In genomic region chr3:161295325-161295724, GRCh38 we compare ENCODE assay signal across 22 cellular contexts.
DNase-seq lines count a peak whose midpoint lies in the region; ATAC-seq and TF ChIP-seq lines count a peak whose summit lies in the region.
"Had no signal": no experiment of that assay in that cellular context is flagged by ENCODE, and none has a peak within 500 bp of the region (broad histone marks: within the 10 kb centered on the region; RNA-seq: fewer than 3 reads in every experiment).

No MANE protein-coding gene starts in this region.

- no peaks in the 10 kb centered on the region for H3K4me1 Mint-ChIP-seq in natural killer cell treated with Interleukin-12 subunit alpha and Interleukin-12 subunit beta and Interleukin-15 and Interleukin-18, amount 100 ng/mL, for 72 hours (ENCODE audit: low read depth in 2 of 2)
- H3K4me1 Mint-ChIP-seq: activated CD4-positive, alpha-beta T cell treated with anti-CD3 and anti-CD28 coated beads, Interleukin-2, amount 10 ng/mL, durations not matched to agents 24 days and 14 days; activated naive CD4-positive, alpha-beta T cell treated with anti-CD3 and anti-CD28 coated beads, Interleukin-2, amount 10 ng/mL, durations not matched to agents 7 days and 5 days had no signal

- H3K9me3 ChIP-seq in mammary epithelial cell (replicated peaks; ENCODE audit: insufficient read depth, low read length) (no peaks in the 10 kb centered on the region), breast epithelium (peaks cover 0 to 8% of the 10 kb centered on the region in 2 donors)
- H3K9me3 ChIP-seq: SK-N-SH, thoracic aorta had no signal

- peaks cover 8% of the 10 kb centered on the region for H3K9me3 Mint-ChIP-seq in natural killer cell treated with Interleukin-12 subunit alpha and Interleukin-12 subunit beta and Interleukin-15 and Interleukin-18, amount 100 ng/mL, for 72 hours
- H3K9me3 Mint-ChIP-seq: HFFc6 had no signal

- BruUV-seq in mammary epithelial cell (replicated peaks; lab: Mats Ljungman, UMichigan) = no TSS peak

- no peak overlapping the region for H2AFZ ChIP-seq in mammary epithelial cell (ENCODE audit: low read depth, low read length)

- H3K27ac ChIP-seq in mammary epithelial cell (ENCODE audit: insufficient read depth, low read depth, low read length) (no peak overlapping the region), breast epithelium (no peak overlapping the region)
- H3K27ac ChIP-seq: brain microvascular endothelial cell, C4-2B, esophagus squamous epithelium, heart right ventricle, spleen, thoracic aorta had no signal

- ATAC-seq in natural killer cell treated with Interleukin-12 subunit alpha and Interleukin-12 subunit beta and Interleukin-15 and Interleukin-18, amount 100 ng/mL, for 72 hours = no peak
- ATAC-seq in GM18505 (IDR thresholded peaks at IDR 0.05; ENCODE audit: unreplicated experiment) = no peak
- ATAC-seq: heart right ventricle had no signal

- H3K4me1 ChIP-seq in mammary epithelial cell (ENCODE audit: insufficient read depth, low read length) (peaks cover 17% of the 10 kb centered on the region), breast epithelium (no peaks in the 10 kb centered on the region)
- H3K4me1 ChIP-seq: heart right ventricle, spleen had no signal

- no peaks in the 10 kb centered on the region for H4K20me1 ChIP-seq in mammary epithelial cell (ENCODE audit: insufficient read depth, low read length)

- H3K27me3 ChIP-seq in mammary epithelial cell (ENCODE audit: insufficient read depth, low read length) (no peaks in the 10 kb centered on the region), breast epithelium (no peaks in the 10 kb centered on the region)
- H3K27me3 ChIP-seq: brain microvascular endothelial cell, esophagus squamous epithelium, heart right ventricle, MG63, spleen had no signal

- DNase-seq in mammary epithelial cell (peak; percentile 25), breast epithelium (ENCODE audit: low spot score in 2 of 2) (no peak), SW480 (ENCODE audit: low spot score) (peak; percentile 64), iPS-NIHi11 (ENCODE audit: low spot score) (peak; percentile 36), GM13977 (ENCODE audit: low spot score) (no peak)
- DNase-seq in activated CD8-positive, alpha-beta memory T cell treated with anti-CD3 and anti-CD28 coated beads, Interleukin-2, amount 50 U/mL, for 4 hours = no peak
- DNase-seq in natural killer cell treated with Interleukin-12 subunit alpha and Interleukin-12 subunit beta and Interleukin-15 and Interleukin-18, amount 100 ng/mL, for 72 hours (ENCODE audit: low spot score) = no peak
- DNase-seq: activated CD4-positive, alpha-beta T cell treated with anti-CD3 and anti-CD28 coated beads, Interleukin-2, amount 10 ng/mL, durations not matched to agents 24 days and 14 days; activated naive CD4-positive, alpha-beta T cell treated with anti-CD3 and anti-CD28 coated beads, Interleukin-2, amount 10 ng/mL, durations not matched to agents 7 days and 5 days; brain microvascular endothelial cell; DMS53; esophagus squamous epithelium; heart right ventricle; HFFc6; mesendoderm; MG63; NCI-H2029; SK-N-SH; spleen had no signal

- CTCF ChIA-PET in mammary epithelial cell (lab: Charles Lee; ENCODE audit: low non-redundant PET) = no interaction called here

- peaks cover 22% of the 10 kb centered on the region for H3K36me3 Mint-ChIP-seq in natural killer cell treated with Interleukin-12 subunit alpha and Interleukin-12 subunit beta and Interleukin-15 and Interleukin-18, amount 100 ng/mL, for 72 hours
- H3K36me3 Mint-ChIP-seq: activated naive CD4-positive, alpha-beta T cell treated with anti-CD3 and anti-CD28 coated beads, Interleukin-2, amount 10 ng/mL, durations not matched to agents 7 days and 5 days had no signal

- H3K27me3 Mint-ChIP-seq in natural killer cell treated with Interleukin-12 subunit alpha and Interleukin-12 subunit beta and Interleukin-15 and Interleukin-18, amount 100 ng/mL, for 72 hours = peaks cover 19 to 21% of the 10 kb centered on the region in 2 donors

- no peak for TF ChIP-seq CTCF in mammary epithelial cell (conservative IDR thresholded peaks at IDR 0.05 in 1 of 2, IDR thresholded peaks at IDR 0.05 in 1 of 2; ENCODE audit: extremely low read depth in 1 of 2, insufficient read depth in 1 of 2, low read depth in 1 of 2, low read length in 2 of 2)
- no peak for TF ChIP-seq CTCF in breast epithelium (IDR thresholded peaks at IDR 0.05)
- no peak for TF ChIP-seq CTCF in GM13977 (IDR thresholded peaks at IDR 0.05; ENCODE audit: extremely low read depth, insufficient read depth, missing control alignments)

- H3K27ac Mint-ChIP-seq in natural killer cell treated with Interleukin-12 subunit alpha and Interleukin-12 subunit beta and Interleukin-15 and Interleukin-18, amount 100 ng/mL, for 72 hours = no peak overlapping the region
- H3K27ac Mint-ChIP-seq: activated CD4-positive, alpha-beta T cell treated with anti-CD3 and anti-CD28 coated beads, Interleukin-2, amount 10 ng/mL, durations not matched to agents 24 days and 14 days; activated naive CD4-positive, alpha-beta T cell treated with anti-CD3 and anti-CD28 coated beads, Interleukin-2, amount 10 ng/mL, durations not matched to agents 7 days and 5 days; HFFc6 had no signal

- dilution Hi-C loops in mammary epithelial cell (cut with HindIII; ENCODE audit: low sequenced_read_pairs) = no loop called here

- no peak overlapping the region for H3K4me3 Mint-ChIP-seq in natural killer cell treated with Interleukin-12 subunit alpha and Interleukin-12 subunit beta and Interleukin-15 and Interleukin-18, amount 100 ng/mL, for 72 hours
- H3K4me3 Mint-ChIP-seq: activated CD4-positive, alpha-beta T cell treated with anti-CD3 and anti-CD28 coated beads, Interleukin-2, amount 10 ng/mL, durations not matched to agents 24 days and 14 days; activated naive CD4-positive, alpha-beta T cell treated with anti-CD3 and anti-CD28 coated beads, Interleukin-2, amount 10 ng/mL, durations not matched to agents 7 days and 5 days; HFFc6 had no signal

- peak overlapping the region; percentile 1 for H3K4me2 ChIP-seq in mammary epithelial cell (ENCODE audit: insufficient read depth, low read depth, low read length)
- H3K4me2 ChIP-seq: SK-N-SH had no signal

- intact Hi-C loops in mammary epithelial cell (cut with micrococcal nuclease) = no loop called here
- intact Hi-C loops in breast epithelium (cut with DNase I; ENCODE audit: low total_unique reads) = loop anchor here (10.0 kb wide), 1 partner anchor 1299 kb away; no protein-coding TSS in a partner anchor

- no peaks in the 10 kb centered on the region for H3K79me2 ChIP-seq in mammary epithelial cell (ENCODE audit: insufficient read depth, low read length)

- H3K9ac ChIP-seq in mammary epithelial cell (ENCODE audit: insufficient read depth, low read length) = no peak overlapping the region
- H3K9ac ChIP-seq: SK-N-SH had no signal

- no peak for TF ChIP-seq POLR2A in breast epithelium (IDR thresholded peaks at IDR 0.05)
- no peak for TF ChIP-seq POLR2A in GM18505 (IDR thresholded peaks at IDR 0.05; ENCODE audit: borderline replicate concordance, extremely low read depth, insufficient read depth, insufficient read length)

- no peaks in the 10 kb centered on the region for H3K36me3 ChIP-seq in mammary epithelial cell (ENCODE audit: insufficient read depth, low read length)
- H3K36me3 ChIP-seq in breast epithelium = no peaks in the 10 kb centered on the region
- H3K36me3 ChIP-seq: brain microvascular endothelial cell, esophagus squamous epithelium, MG63, thoracic aorta had no signal

- H3K4me3 ChIP-seq in mammary epithelial cell (replicated peaks in 1 of 3; ENCODE audit: insufficient read depth in 1 of 3, low read depth in 2 of 3, low read length in 3 of 3) (no peak overlapping the region), breast epithelium (no peak overlapping the region)
- H3K4me3 ChIP-seq: esophagus squamous epithelium, heart right ventricle, MG63, spleen, thoracic aorta had no signal

- in situ Hi-C loops in mammary epithelial cell (cut with MboI; ENCODE audit: low sequenced_read_pairs in 2 of 2) = no loop called here
- in situ Hi-C loops in GM13977 (cut with MboI; ENCODE audit: low pct_unique_long_range_greater_than_20kb, low sequenced_read_pairs, unreplicated experiment) = no loop called here

Comparison
In these comparisons a context has a peak if more than half of its experiments do, and no peak if none do; other contexts are left out.
1. DNase-seq: peak in mammary epithelial cell (single experiment), SW480 (single experiment) and iPS-NIHi11 (single experiment); none in breast epithelium (0 of 2), activated CD8-positive, alpha-beta memory T cell treated with anti-CD3 and anti-CD28 coated beads, Interleukin-2, amount 50 U/mL, for 4 hours (single experiment), natural killer cell treated with Interleukin-12 subunit alpha and Interleukin-12 subunit beta and Interleukin-15 and Interleukin-18, amount 100 ng/mL, for 72 hours (single experiment) and GM13977 (single experiment).